9 cellular contexts compared by ENCODE assay signal in genomic region chr17:57130708-57131461, GRCh38. TPM values are rescaled to one million over a fixed set of nuclear protein-coding genes. Genes with fewer than 3 reads are reported as not detected.
DNase-seq lines count a peak whose midpoint lies in the region; ATAC-seq and TF ChIP-seq lines count a peak whose summit lies in the region.
"Had no signal": no experiment of that assay in that cellular context is flagged by ENCODE, and none has a peak within 500 bp of the region (broad histone marks: within the 10 kb centered on the region; RNA-seq: fewer than 3 reads in every experiment).

No MANE protein-coding gene starts in this region.

- no peak overlapping the region for H3K27ac Mint-ChIP-seq in endothelial cell (ENCODE audit: unreplicated experiment)
- H3K27ac Mint-ChIP-seq: dendritic cell treated with granulocyte-macrophage colony-stimulating factor and Interleukin-4, amounts not matched to agents 40 ng/mL and 50 ng/mL, for 4 days had no signal

- no peak for ATAC-seq in HG03039 (IDR thresholded peaks at IDR 0.05; ENCODE audit: unreplicated experiment)

- H3K9me3 Mint-ChIP-seq in endothelial cell (ENCODE audit: unreplicated experiment): no peaks in the 10 kb centered on the region
- H3K9me3 Mint-ChIP-seq: dendritic cell treated with granulocyte-macrophage colony-stimulating factor and Interleukin-4, amounts not matched to agents 40 ng/mL and 50 ng/mL, for 4 days had no signal

- peak; percentile 83 for TF ChIP-seq CTCF in endothelial cell (IDR thresholded peaks at IDR 0.05; ENCODE audit: unreplicated experiment)

- DNase-seq in DMS153 (lab: John Stamatoyannopoulos, UW): peak; percentile 39
- DNase-seq in HT-29 (ENCODE audit: low spot score): peak; percentile 95
- DNase-seq in NCI-H82 treated with DMSO at 0.1 percent for 48 hours (lab: John Stamatoyannopoulos, UW; ENCODE audit: unreplicated experiment): peak; percentile 77
- peak; percentile 32 to 77 (median 63) for DNase-seq in activated CD8-positive, alpha-beta memory T cell treated with anti-CD3 and anti-CD28 coated beads for 48 hours (ENCODE audit: low read depth in 2 of 3, low spot score in 2 of 3)
- peak; percentile 77 for DNase-seq in endothelial cell (ENCODE audit: low spot score)
- DNase-seq in myocyte (ENCODE audit: low read depth): peak; percentile 88
- peak; percentile 53 to 78 for DNase-seq in stimulated activated CD8-positive, alpha-beta memory T cell treated with anti-CD3 and anti-CD28 coated beads, Interleukin-4, amount 100 ng/mL, for 4 hours (ENCODE audit: low read depth in 2 of 2, low spot score in 1 of 2)

- H3K27me3 Mint-ChIP-seq in endothelial cell (ENCODE audit: unreplicated experiment): peaks cover 1% of the 10 kb centered on the region

- H3K4me3 Mint-ChIP-seq in endothelial cell (ENCODE audit: unreplicated experiment): no peak overlapping the region
- H3K4me3 Mint-ChIP-seq: dendritic cell treated with granulocyte-macrophage colony-stimulating factor and Interleukin-4, amounts not matched to agents 40 ng/mL and 50 ng/mL, for 4 days had no signal

- no peaks in the 10 kb centered on the region for H3K36me3 Mint-ChIP-seq in endothelial cell (ENCODE audit: low read depth, unreplicated experiment)

- H3K4me1 Mint-ChIP-seq in endothelial cell (ENCODE audit: unreplicated experiment): peaks cover 22% of the 10 kb centered on the region

RNA-seq across cellular contexts. Expression of gene AKAP1, which starts 45.8 kb away (rescaled TPM):
- total RNA-seq in HT-29 (2014; rRNA removed; shearing (Covaris generic)): 137 and 148 TPM in 2 replicates
- total RNA-seq in endothelial cell (ENCODE audit: unreplicated experiment) (24.6 TPM), myocyte (47.4 and 49.2 TPM in 2 replicates)
- 24.1 TPM for polyA plus RNA-seq in myocyte (2012)

Comparison
In these comparisons a context has a peak if more than half of its experiments do, and no peak if none do; other contexts are left out.
1. DNase-seq: peak in every context shown above with its lines; median percentile 95 in HT-29; 88 in myocyte; 77 in NCI-H82 treated with DMSO at 0.1 percent for 48 hours; 77 in endothelial cell; 66 in stimulated activated CD8-positive, alpha-beta memory T cell treated with anti-CD3 and anti-CD28 coated beads, Interleukin-4, amount 100 ng/mL, for 4 hours; 63 in activated CD8-positive, alpha-beta memory T cell treated with anti-CD3 and anti-CD28 coated beads for 48 hours; 39 in DMS153.